2 cellular contexts compared by ENCODE assay signal in genomic region chr12:95213928-95214327, GRCh38.
TF ChIP-seq lines count a peak whose summit lies in the region.

No MANE protein-coding gene starts in this region.

TF ChIP-seq in GM12878, 131 proteins besides CTCF, POLR2A, EP300 and RAD21:
- TF ChIP-seq FOS (IDR thresholded peaks at IDR 0.05; ENCODE audit: borderline replicate concordance, extremely low read depth, insufficient read length) (no peak), JUNB (IDR thresholded peaks at IDR 0.05) (0 out of 2 replicates have a peak, but pooled peaks have one; percentile 13)

TF ChIP-seq in HEK293T, 16 proteins besides CTCF, POLR2A, EP300 and RAD21:
- TF ChIP-seq ARNT (IDR thresholded peaks at IDR 0.05) (no peak), ELF4 (IDR thresholded peaks at IDR 0.05) (no peak), L3MBTL2 (conservative IDR thresholded peaks at IDR 0.05) (no peak), HDGF (IDR thresholded peaks at IDR 0.05; ENCODE audit: borderline replicate concordance) (no peak), FOXK2 (IDR thresholded peaks at IDR 0.05) (no peak), BHLHE40 (IDR thresholded peaks at IDR 0.05; ENCODE audit: borderline replicate concordance) (no peak), FOXM1 (IDR thresholded peaks at IDR 0.05; ENCODE audit: borderline replicate concordance) (no peak), NFRKB (IDR thresholded peaks at IDR 0.05) (no peak), SP1 (IDR thresholded peaks at IDR 0.05) (no peak), CTBP1 (IDR thresholded peaks at IDR 0.05; ENCODE audit: borderline replicate concordance) (no peak), SUZ12 (IDR thresholded peaks at IDR 0.05) (no peak), FOXA1 (IDR thresholded peaks at IDR 0.05) (no peak), ZNF384 (IDR thresholded peaks at IDR 0.05) (no peak), TARDBP (IDR thresholded peaks at IDR 0.05) (no peak), LEF1 (IDR thresholded peaks at IDR 0.05; ENCODE audit: borderline replicate concordance) (no peak)
- TF ChIP-seq, protein P1, sequence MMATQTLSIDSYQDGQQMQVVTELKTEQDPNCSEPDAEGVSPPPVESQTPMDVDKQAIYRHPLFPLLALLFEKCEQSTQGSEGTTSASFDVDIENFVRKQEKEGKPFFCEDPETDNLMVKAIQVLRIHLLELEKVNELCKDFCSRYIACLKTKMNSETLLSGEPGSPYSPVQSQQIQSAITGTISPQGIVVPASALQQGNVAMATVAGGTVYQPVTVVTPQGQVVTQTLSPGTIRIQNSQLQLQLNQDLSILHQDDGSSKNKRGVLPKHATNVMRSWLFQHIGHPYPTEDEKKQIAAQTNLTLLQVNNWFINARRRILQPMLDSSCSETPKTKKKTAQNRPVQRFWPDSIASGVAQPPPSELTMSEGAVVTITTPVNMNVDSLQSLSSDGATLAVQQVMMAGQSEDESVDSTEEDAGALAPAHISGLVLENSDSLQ (IDR thresholded peaks at IDR 0.05), result no peak
